Comparison of ENCODE assay signal across 8 cellular contexts in genomic region chr9:20684035-20684864, GRCh38. TPM values are rescaled to one million over a fixed set of nuclear protein-coding genes. Genes with fewer than 3 reads are reported as not detected.
A peak's percentile ranks its signal among the peaks of the same experiment; 100 is the strongest.
DNase-seq lines count a peak whose midpoint lies in the region; ATAC-seq, FAIRE-seq and TF ChIP-seq lines count a peak whose summit lies in the region.

A gene with protein sequence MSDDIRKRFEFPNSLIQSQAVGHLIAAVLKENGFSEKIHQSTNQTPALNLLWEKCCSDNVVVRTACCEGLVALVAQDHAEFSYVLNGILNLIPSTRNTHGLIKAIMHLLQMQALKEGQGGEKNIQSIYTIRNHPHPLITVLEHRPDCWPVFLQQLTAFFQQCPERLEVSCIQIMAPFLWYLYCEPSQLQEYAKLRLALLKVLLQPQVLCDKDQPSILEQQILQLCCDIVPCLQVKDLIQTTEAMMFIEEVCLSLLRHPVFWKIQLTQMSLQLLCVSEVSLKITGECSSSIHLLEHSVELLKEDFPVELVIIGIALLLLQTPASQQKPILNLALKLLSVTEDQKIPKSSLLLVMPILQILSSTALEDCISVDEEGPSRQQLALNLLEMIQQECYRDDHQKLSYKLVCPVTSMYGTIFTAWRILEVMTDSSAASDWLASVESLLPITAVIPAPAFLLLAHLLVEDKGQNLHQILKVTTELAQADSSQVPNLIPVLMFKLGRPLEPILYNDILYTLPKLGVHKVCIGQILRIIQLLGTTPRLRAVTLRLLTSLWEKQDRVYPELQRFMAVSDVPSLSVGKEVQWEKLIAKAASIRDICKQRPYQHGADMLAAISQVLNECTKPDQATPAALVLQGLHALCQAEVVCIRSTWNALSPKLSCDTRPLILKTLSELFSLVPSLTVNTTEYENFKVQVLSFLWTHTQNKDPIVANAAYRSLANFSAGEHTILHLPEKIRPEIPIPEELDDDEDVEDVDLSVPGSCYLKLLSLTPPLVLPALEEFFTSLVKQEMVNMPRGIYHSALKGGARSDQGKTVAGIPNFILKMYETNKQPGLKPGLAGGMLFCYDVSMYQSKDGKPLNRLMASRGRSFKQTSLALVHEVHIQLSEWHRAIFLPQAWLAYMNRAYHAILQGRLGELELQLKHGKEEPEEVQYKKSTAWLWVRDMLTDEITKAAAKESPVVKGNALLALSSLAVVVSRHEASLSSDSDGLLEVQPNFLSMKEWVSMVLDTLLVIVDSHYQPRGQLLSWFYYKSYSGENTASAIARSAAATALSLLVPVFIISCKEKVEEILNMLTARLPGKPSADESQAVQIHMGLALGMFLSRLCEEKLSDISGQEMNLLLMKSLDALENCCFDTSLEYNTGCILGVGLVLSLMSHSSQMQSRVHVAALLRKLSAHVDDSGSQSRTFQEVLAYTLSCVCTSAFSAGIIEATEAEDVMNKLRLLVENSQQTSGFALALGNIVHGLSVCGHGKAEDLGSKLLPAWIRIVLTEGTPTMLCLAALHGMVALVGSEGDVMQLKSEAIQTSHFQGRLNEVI (N-terminal part only) (plus strand): TSS chr9:20684259. CDS start chr9:20715354, 31,095 bp downstream.

- FAIRE-seq in D721Med (lab: Jason Lieb, UNC): no peak

- no peaks in the 10 kb centered on the region for H3K9me3 ChIP-seq in esophagus muscularis mucosa

- ATAC-seq in GM21515 (IDR thresholded peaks at IDR 0.05; ENCODE audit: unreplicated experiment): peak; percentile 99

- no peaks in the 10 kb centered on the region for H3K36me3 ChIP-seq in esophagus muscularis mucosa

- H3K4me3 ChIP-seq in esophagus muscularis mucosa: peak within 1 kb of the TSS; percentile 77 to 94 (median 92)

- H3K27ac ChIP-seq in esophagus muscularis mucosa (replicated peaks in 1 of 4): peak within 1 kb of the TSS; percentile 92 to 97 (median 96)

- peaks cover 14 to 37% (median 28%) of the 10 kb centered on the region in 4 donors for H3K4me1 ChIP-seq in esophagus muscularis mucosa

- TF ChIP-seq EP300 in esophagus muscularis mucosa (IDR thresholded peaks at IDR 0.05): no peak

- TF ChIP-seq CTCF in D721Med (IDR thresholded peaks at IDR 0.05; ENCODE audit: insufficient read depth, missing control alignments) (no peak), esophagus muscularis mucosa (IDR thresholded peaks at IDR 0.05) (peak in 1 of 3 experiments; percentile 8)

- H3K27me3 ChIP-seq in esophagus muscularis mucosa: no peaks in the 10 kb centered on the region

- intact Hi-C loops in esophagus muscularis mucosa (cut with DNase I): loop anchor here (2.0 to 10.0 kb wide), 3 partner anchors 61 to 327 kb away; partner anchors contain the start of gene MLLT3

- DNase-seq in D721Med (ENCODE audit: insufficient read length, low spot score) (peak; percentile 77), HuH-7 (ENCODE audit: low spot score) (peak; percentile 81), OCI-M2 (lab: John Stamatoyannopoulos, UW; ENCODE audit: unreplicated experiment) (peak; percentile 41), esophagus muscularis mucosa (ENCODE audit: extremely low spot score) (peak; percentile 98), myocyte (ENCODE audit: low read depth) (peak; percentile 95)
- DNase-seq in activated T-cell treated with anti-CD3 and anti-CD28 coated beads, Interleukin-2, amount 50 U/mL, for 48 hours: peak; percentile 95 to 96
- peak; percentile 88 to 97 for DNase-seq in stimulated activated CD8-positive, alpha-beta memory T cell treated with anti-CD3 and anti-CD28 coated beads, Interleukin-7, amount 100 ng/mL, for 48 hours (ENCODE audit: extremely low read depth in 1 of 2, low read depth in 1 of 2)

- WGBS in esophagus muscularis mucosa: 0% methylated on average over 4 of the region's 77 CpGs

- peak; percentile 88 for TF ChIP-seq POLR2A in esophagus muscularis mucosa (IDR thresholded peaks at IDR 0.05; ENCODE audit: low read depth)

RNA-seq across cellular contexts. Expression of the gene that starts here (rescaled TPM):
- total RNA-seq in esophagus muscularis mucosa (10 to 100 TPM; 17.6 to 27.2 (median 20.1) TPM), myocyte (52.1 and 64.3 TPM in 2 replicates)
- polyA plus RNA-seq in myocyte (2012): 18.6 TPM

Comparison
In these comparisons a context has a peak if more than half of its experiments do, and no peak if none do; other contexts are left out.
1. Peak in every context shown above with its lines: DNase-seq, ATAC-seq, H3K4me3 ChIP-seq and H3K27ac ChIP-seq.
2. DNase-seq: peak in every context shown above with its lines; median percentile 98 in esophagus muscularis mucosa; 96 in activated T-cell treated with anti-CD3 and anti-CD28 coated beads, Interleukin-2, amount 50 U/mL, for 48 hours; 95 in myocyte; 92 in stimulated activated CD8-positive, alpha-beta memory T cell treated with anti-CD3 and anti-CD28 coated beads, Interleukin-7, amount 100 ng/mL, for 48 hours; 81 in HuH-7; 77 in D721Med; 41 in OCI-M2.